In genomic region chr5:135887447-135887864, GRCh38 we compare ENCODE assay signal across 8 cellular contexts. TPM values are rescaled to one million over a fixed set of nuclear protein-coding genes. Genes with fewer than 3 reads are reported as not detected.
DNase-seq lines count a peak whose midpoint lies in the region; ATAC-seq and TF ChIP-seq lines count a peak whose summit lies in the region.

No MANE protein-coding gene starts in this region.

- no peaks in the 10 kb centered on the region for H3K27me3 ChIP-seq in uterus

- intact Hi-C loops in uterus (cut with DNase I; ENCODE audit: low total_unique reads) = no loop called here

- H3K36me3 ChIP-seq in uterus = no peaks in the 10 kb centered on the region

- peak; percentile 87 for TF ChIP-seq RAD21 in Ishikawa (IDR thresholded peaks at IDR 0.05; ENCODE audit: low read depth)

- no peak overlapping the region for H3K4me3 ChIP-seq in uterus

- H3K9me3 ChIP-seq in uterus = no peaks in the 10 kb centered on the region

- no peak for TF ChIP-seq EP300 in Ishikawa (IDR thresholded peaks at IDR 0.05; ENCODE audit: borderline replicate concordance)

- DNase-seq in G401 (ENCODE audit: low spot score) = peak; percentile 72
- DNase-seq in RKO (ENCODE audit: low spot score) = peak; percentile 63
- DNase-seq in activated T-helper 9 cell treated with anti-CD3 and anti-CD28 coated beads, Interleukin-2, amount 50 U/mL, for 16 hours (ENCODE audit: low read depth) = peak; percentile 32
- DNase-seq in glomerular endothelial cell (ENCODE audit: extremely low read depth, low read depth, low spot score) = peak; percentile 10
- DNase-seq in pons (ENCODE audit: low spot score) = peak; percentile 51
- DNase-seq in uterus = peak; percentile 37 to 45

- in situ Hi-C loops in G401 (cut with HindIII; ENCODE audit: low sequenced_read_pairs) = no loop called here

- no peaks in the 10 kb centered on the region for H3K4me1 ChIP-seq in uterus

- H3K27ac ChIP-seq in uterus = no peak overlapping the region

- TF ChIP-seq POLR2A in uterus (IDR thresholded peaks at IDR 0.05) = no peak

- TF ChIP-seq CTCF in uterus (IDR thresholded peaks at IDR 0.05) = peak; percentile 64 to 78 (median 72)

- peak; percentile 88 for ATAC-seq in GM21737 (IDR thresholded peaks at IDR 0.05; ENCODE audit: unreplicated experiment)

TF ChIP-seq in Ishikawa, 13 proteins besides CTCF, POLR2A, EP300 and RAD21:
- TF ChIP-seq TAF1 (IDR thresholded peaks at IDR 0.05; ENCODE audit: low read depth) = no peak
- TF ChIP-seq EGR1 (IDR thresholded peaks at IDR 0.05) = no peak

RNA-seq across cellular contexts. Expression of gene IL9, which starts 8.2 kb away (rescaled TPM):
- total RNA-seq in G401 (2014; rRNA removed; shearing (Covaris generic)) = not detected in 2 replicates
- not detected in 2 replicates for total RNA-seq in glomerular endothelial cell
- total RNA-seq in uterus = not detected

RNA-seq across cellular contexts. Expression of gene SLC25A48, which starts 53.0 kb away (rescaled TPM):
- 1.2 TPM in 1 of 2 replicates, not detected in the other for total RNA-seq in G401 (2014; rRNA removed; shearing (Covaris generic))
- total RNA-seq in glomerular endothelial cell (not detected in 2 replicates), uterus (under 1 TPM in 1 of 4 donors, not detected in 3; 0.14 TPM)

Comparison
In these comparisons a context has a peak if more than half of its experiments do, and no peak if none do; other contexts are left out.
1. DNase-seq: peak in every context shown above with its lines; median percentile 72 in G401; 63 in RKO; 51 in pons; 41 in uterus; 32 in activated T-helper 9 cell treated with anti-CD3 and anti-CD28 coated beads, Interleukin-2, amount 50 U/mL, for 16 hours; 10 in glomerular endothelial cell.